In genomic region chr12:15800278-15800677, GRCh38 we compare ENCODE assay signal across 1 cellular context.
TF ChIP-seq lines count a peak whose summit lies in the region.

No MANE protein-coding gene starts in this region.

TF ChIP-seq in HepG2, 621 proteins besides CTCF, POLR2A, EP300 and RAD21 (continued from another document):
- TF ChIP-seq ARID5B (CRISPR knock-in tag; IDR thresholded peaks at IDR 0.05): peak; percentile 25; the same call in 1 of the 2 replicates
- TF ChIP-seq ZNF383 (CRISPR knock-in tag; IDR thresholded peaks at IDR 0.05; ENCODE audit: borderline replicate concordance): no peak
- TF ChIP-seq GATAD2A (CRISPR knock-in tag; IDR thresholded peaks at IDR 0.05): peak; percentile 32; the same call in 1 of the 2 replicates
